17 cellular contexts compared by ENCODE assay signal in the genomic region with DNA sequence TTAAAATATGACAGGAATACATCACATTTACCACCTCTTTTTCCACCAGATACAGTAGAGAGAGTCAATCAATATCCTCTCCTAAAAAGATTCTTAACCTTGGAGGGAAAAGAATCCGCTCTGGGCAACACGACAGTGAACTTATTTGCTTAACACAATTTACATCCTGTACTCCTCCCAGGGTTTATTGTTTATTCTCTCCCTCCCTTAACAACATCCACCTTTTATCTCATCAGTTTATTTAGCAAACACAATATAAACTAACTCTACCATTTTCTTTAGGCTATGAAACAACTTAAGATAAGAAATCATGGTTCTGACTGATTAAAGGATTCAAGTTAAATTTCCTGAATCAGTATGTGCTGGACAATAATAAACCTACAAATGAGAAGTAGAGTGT. TPM values are rescaled to one million over a fixed set of nuclear protein-coding genes. Genes with fewer than 3 reads are reported as not detected.
A peak's percentile ranks its signal among the peaks of the same experiment; 100 is the strongest.
DNase-seq lines count a peak whose midpoint lies in the region; ATAC-seq and TF ChIP-seq lines count a peak whose summit lies in the region.
"Had no signal": no experiment of that assay in that cellular context is flagged by ENCODE, and none has a peak within 500 bp of the region (broad histone marks: within the 10 kb centered on the region; RNA-seq: fewer than 3 reads in every experiment).

No MANE protein-coding gene starts in this region.

- TF ChIP-seq CTCF in endothelial cell (IDR thresholded peaks at IDR 0.05; ENCODE audit: unreplicated experiment) = no peak

- peak overlapping the region; percentile 62 for H3K27ac Mint-ChIP-seq in endothelial cell (ENCODE audit: unreplicated experiment)
- H3K27ac Mint-ChIP-seq: stimulated activated naive B cell treated with anti-CD40 and anti-IgM and Interleukin-4, amounts not matched to agents 10 μg/mL and 1 μg/mL and 100 μg/mL, for 72 hours had no signal

- POLR2A ChIA-PET in HEK293T (lab: Yijun Ruan, JAX) = no interaction called here

- no peaks in the 10 kb centered on the region for H3K9me3 Mint-ChIP-seq in endothelial cell (ENCODE audit: unreplicated experiment)
- H3K9me3 Mint-ChIP-seq: neural crest cell had no signal

- H3K36me3 Mint-ChIP-seq in endothelial cell (ENCODE audit: low read depth, unreplicated experiment) = peaks cover 9% of the 10 kb centered on the region

- peaks cover 45% of the 10 kb centered on the region for H3K4me1 Mint-ChIP-seq in endothelial cell (ENCODE audit: unreplicated experiment)

- peak; percentile 10 for ATAC-seq in GM19324 (IDR thresholded peaks at IDR 0.05; ENCODE audit: low FRiP score, unreplicated experiment)
- peak; percentile 11 for ATAC-seq in HG03135 (IDR thresholded peaks at IDR 0.05; ENCODE audit: unreplicated experiment)
- no peak for ATAC-seq in GM21576 (IDR thresholded peaks at IDR 0.05; ENCODE audit: unreplicated experiment)
- ATAC-seq: left lobe of liver had no signal

- peak; percentile 69 for DNase-seq in DMS53 (lab: John Stamatoyannopoulos, UW)
- DNase-seq in endothelial cell (ENCODE audit: low spot score) = no peak
- DNase-seq in mesenteric fat pad (ENCODE audit: low spot score) = no peak
- DNase-seq in SK-N-DZ (ENCODE audit: low spot score) = no peak
- no peak for DNase-seq in HEK293T (ENCODE audit: extremely low spot score)
- DNase-seq: activated CD4-positive, alpha-beta T cell treated with anti-CD3 and anti-CD28 coated beads, Interleukin-2, amount 50 U/mL, for 4 hours; activated effector memory CD4-positive, alpha-beta T cell treated with anti-CD3 and anti-CD28 coated beads, Interleukin-2, amount 50 U/mL, for 16 hours; brain microvascular endothelial cell; MV-4-11; right lobe of liver; stimulated activated CD4-positive, alpha-beta T cell treated with anti-CD3 and anti-CD28 coated beads, Interleukin-4, amount 100 ng/mL, for 24 hours; stimulated activated naive B cell treated with anti-CD40 and anti-IgM and Interleukin-4, amounts not matched to agents 10 μg/mL and 1 μg/mL and 100 μg/mL, for 72 hours had no signal

- no peak overlapping the region for H3K4me3 Mint-ChIP-seq in endothelial cell (ENCODE audit: unreplicated experiment)
- H3K4me3 Mint-ChIP-seq: neural crest cell; stimulated activated naive B cell treated with anti-CD40 and anti-IgM and Interleukin-4, amounts not matched to agents 10 μg/mL and 1 μg/mL and 100 μg/mL, for 72 hours had no signal

- CTCF ChIA-PET in HEK293T (lab: Yijun Ruan, JAX) = no interaction called here

- H3K27me3 Mint-ChIP-seq in endothelial cell (ENCODE audit: unreplicated experiment) = no peaks in the 10 kb centered on the region
- H3K27me3 Mint-ChIP-seq: stimulated activated naive B cell treated with anti-CD40 and anti-IgM and Interleukin-4, amounts not matched to agents 10 μg/mL and 1 μg/mL and 100 μg/mL, for 72 hours had no signal

TF ChIP-seq in HEK293T, 16 proteins besides CTCF, POLR2A, EP300 and RAD21:
- TF ChIP-seq FOXA1 (IDR thresholded peaks at IDR 0.05) = no peak
- TF ChIP-seq ARNT (IDR thresholded peaks at IDR 0.05) = no peak
- TF ChIP-seq ZNF384 (IDR thresholded peaks at IDR 0.05) = no peak
- TF ChIP-seq CTBP1 (IDR thresholded peaks at IDR 0.05; ENCODE audit: borderline replicate concordance) = no peak
- TF ChIP-seq LEF1 (IDR thresholded peaks at IDR 0.05; ENCODE audit: borderline replicate concordance) = no peak
- no peak for TF ChIP-seq ELF4 (IDR thresholded peaks at IDR 0.05)
- no peak for TF ChIP-seq TARDBP (IDR thresholded peaks at IDR 0.05)
- no peak for TF ChIP-seq FOXK2 (IDR thresholded peaks at IDR 0.05)
- TF ChIP-seq BHLHE40 (IDR thresholded peaks at IDR 0.05; ENCODE audit: borderline replicate concordance) = no peak
- TF ChIP-seq FOXM1 (IDR thresholded peaks at IDR 0.05; ENCODE audit: borderline replicate concordance) = no peak
- no peak for TF ChIP-seq PKNOX1 (IDR thresholded peaks at IDR 0.05)
- no peak for TF ChIP-seq SUZ12 (IDR thresholded peaks at IDR 0.05)
- TF ChIP-seq L3MBTL2 (conservative IDR thresholded peaks at IDR 0.05) = no peak
- no peak for TF ChIP-seq NFRKB (IDR thresholded peaks at IDR 0.05)
- no peak for TF ChIP-seq HDGF (IDR thresholded peaks at IDR 0.05; ENCODE audit: borderline replicate concordance)
- no peak for TF ChIP-seq SP1 (IDR thresholded peaks at IDR 0.05)

RNA-seq across cellular contexts. Expression of gene CERT1, which starts 50.9 kb away (rescaled TPM):
- total RNA-seq in endothelial cell (ENCODE audit: unreplicated experiment) (46.8 TPM), mesenteric fat pad (83.0 TPM)
- polyA plus RNA-seq in SK-N-DZ (2014; cell fraction: cytosol; rRNA removed) = 10.9 and 13.2 TPM in 2 replicates
- 7.4 and 10.0 TPM in 2 replicates for polyA plus RNA-seq in SK-N-DZ (2014; cell fraction: nucleus; rRNA removed)

RNA-seq across cellular contexts. Expression of gene POLK, which starts 51.2 kb away (rescaled TPM):
- 19.3 TPM for total RNA-seq in endothelial cell (ENCODE audit: unreplicated experiment)
- 35.9 TPM for total RNA-seq in mesenteric fat pad
- 16.8 and 18.5 TPM in 2 replicates for polyA plus RNA-seq in SK-N-DZ (2014; cell fraction: cytosol; rRNA removed)
- polyA plus RNA-seq in SK-N-DZ (2014; cell fraction: nucleus; rRNA removed) = 19.5 and 26.5 TPM in 2 replicates
